1 cellular context compared by ENCODE assay signal in the genomic region with DNA sequence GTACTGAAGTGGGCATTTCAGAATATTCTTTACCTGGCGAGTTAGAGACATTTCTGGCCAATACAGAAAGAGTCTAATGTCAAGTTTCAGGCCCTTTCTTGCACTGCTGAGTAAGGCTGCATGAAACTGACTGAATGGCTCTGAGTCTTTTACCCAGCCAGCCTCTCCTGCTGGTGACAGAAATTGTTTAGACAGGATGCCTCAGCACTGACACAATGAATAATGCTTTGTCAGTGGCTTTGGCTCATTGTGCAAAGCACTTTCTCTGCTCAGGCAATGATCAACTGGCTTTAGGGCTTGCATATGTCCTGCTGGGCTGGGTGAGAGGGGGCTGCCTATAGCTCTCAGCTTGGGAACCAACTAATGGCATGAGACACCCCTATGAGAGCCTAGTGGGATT.
TF ChIP-seq lines count a peak whose summit lies in the region.

No MANE protein-coding gene starts in this region.

TF ChIP-seq in IMR-90, 13 proteins besides CTCF, POLR2A, EP300 and RAD21:
- TF ChIP-seq, protein P1, sequence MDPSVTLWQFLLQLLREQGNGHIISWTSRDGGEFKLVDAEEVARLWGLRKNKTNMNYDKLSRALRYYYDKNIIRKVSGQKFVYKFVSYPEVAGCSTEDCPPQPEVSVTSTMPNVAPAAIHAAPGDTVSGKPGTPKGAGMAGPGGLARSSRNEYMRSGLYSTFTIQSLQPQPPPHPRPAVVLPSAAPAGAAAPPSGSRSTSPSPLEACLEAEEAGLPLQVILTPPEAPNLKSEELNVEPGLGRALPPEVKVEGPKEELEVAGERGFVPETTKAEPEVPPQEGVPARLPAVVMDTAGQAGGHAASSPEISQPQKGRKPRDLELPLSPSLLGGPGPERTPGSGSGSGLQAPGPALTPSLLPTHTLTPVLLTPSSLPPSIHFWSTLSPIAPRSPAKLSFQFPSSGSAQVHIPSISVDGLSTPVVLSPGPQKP (IDR thresholded peaks at IDR 0.05; ENCODE audit: borderline replicate concordance, low read depth, low read length): no peak
- TF ChIP-seq RCOR1 (IDR thresholded peaks at IDR 0.05; ENCODE audit: insufficient replicate concordance, low read length) (no peak), CHD1 (IDR thresholded peaks at IDR 0.05; ENCODE audit: low read depth, low read length) (no peak), BHLHE40 (IDR thresholded peaks at IDR 0.05; ENCODE audit: low read depth, low read length) (no peak), MAFK (IDR thresholded peaks at IDR 0.05; ENCODE audit: low read depth, low read length) (no peak), FOS (IDR thresholded peaks at IDR 0.05; ENCODE audit: low read depth, low read length) (no peak), CEBPB (IDR thresholded peaks at IDR 0.05; ENCODE audit: low read depth, low read length) (no peak), NFE2L2 (IDR thresholded peaks at IDR 0.05; ENCODE audit: low read depth, low read length) (no peak), SMC3 (IDR thresholded peaks at IDR 0.05; ENCODE audit: low read depth, low read length) (no peak), RFX5 (IDR thresholded peaks at IDR 0.05; ENCODE audit: low read depth, low read length) (no peak), MXI1 (IDR thresholded peaks at IDR 0.05; ENCODE audit: borderline replicate concordance, low read depth, low read length) (no peak), MAZ (IDR thresholded peaks at IDR 0.05; ENCODE audit: borderline replicate concordance, low read depth, low read length) (no peak)
- TF ChIP-seq, protein P2, sequence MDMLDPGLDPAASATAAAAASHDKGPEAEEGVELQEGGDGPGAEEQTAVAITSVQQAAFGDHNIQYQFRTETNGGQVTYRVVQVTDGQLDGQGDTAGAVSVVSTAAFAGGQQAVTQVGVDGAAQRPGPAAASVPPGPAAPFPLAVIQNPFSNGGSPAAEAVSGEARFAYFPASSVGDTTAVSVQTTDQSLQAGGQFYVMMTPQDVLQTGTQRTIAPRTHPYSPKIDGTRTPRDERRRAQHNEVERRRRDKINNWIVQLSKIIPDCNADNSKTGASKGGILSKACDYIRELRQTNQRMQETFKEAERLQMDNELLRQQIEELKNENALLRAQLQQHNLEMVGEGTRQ (IDR thresholded peaks at IDR 0.05; ENCODE audit: low read depth, low read length): no peak
